Comparison of ENCODE assay signal across 11 cellular contexts in the genomic region with DNA sequence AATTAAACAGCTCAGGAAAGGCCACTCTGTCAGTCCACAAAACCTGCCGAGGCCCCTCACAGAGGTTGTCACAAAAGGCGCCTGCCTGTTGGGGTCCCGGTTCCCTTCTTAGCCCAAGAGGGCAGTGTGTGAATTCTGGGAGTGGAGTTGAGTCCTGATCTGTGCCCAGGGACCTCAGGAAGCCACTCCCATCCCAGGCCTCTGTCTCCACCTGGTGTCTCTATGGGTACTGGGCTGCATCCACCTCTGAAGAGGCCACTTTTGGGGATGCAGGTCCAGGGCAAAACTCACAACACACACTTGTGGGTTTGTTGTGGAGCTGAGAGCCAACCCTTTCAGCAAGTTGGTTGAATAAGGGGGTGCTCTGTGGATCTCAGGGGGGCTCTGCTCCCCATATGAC.
A peak's percentile ranks its signal among the peaks of the same experiment; 100 is the strongest.
DNase-seq lines count a peak whose midpoint lies in the region; ATAC-seq and TF ChIP-seq lines count a peak whose summit lies in the region.
"Had no signal": no experiment of that assay in that cellular context is flagged by ENCODE, and none has a peak within 500 bp of the region (broad histone marks: within the 10 kb centered on the region; RNA-seq: fewer than 3 reads in every experiment).

No MANE protein-coding gene starts in this region.

- no peak overlapping the region for H3K27ac Mint-ChIP-seq in WTC11
- H3K27ac Mint-ChIP-seq: stimulated activated naive B cell treated with anti-CD40 and anti-IgM and Interleukin-4, amounts not matched to agents 10 μg/mL and 1 μg/mL and 100 μg/mL, for 72 hours had no signal

- ATAC-seq in Right ventricle myocardium inferior (no peak), WTC11 (peak; percentile 87), upper lobe of left lung (ENCODE audit: low FRiP score in 2 of 2) (no peak)
- ATAC-seq: stimulated activated naive B cell treated with anti-CD40 and anti-IgM and Interleukin-4, amounts not matched to agents 10 μg/mL and 1 μg/mL and 100 μg/mL, for 72 hours had no signal

- DNase-seq in Right ventricle myocardium inferior (ENCODE audit: missing footprints) (peak; percentile 63), cardiac septum (ENCODE audit: low spot score) (no peak), WTC11 (ENCODE audit: low spot score) (peak; percentile 48), right atrium auricular region (ENCODE audit: low spot score) (no peak), upper lobe of left lung (no peak), kidney tubule cell (ENCODE audit: low spot score) (no peak), NCI-H2081 (lab: John Stamatoyannopoulos, UW) (no peak)
- no peak for DNase-seq in activated T-cell treated with anti-CD3 and anti-CD28 coated beads, Interleukin-2, amount 50 U/mL, for 1 hour
- DNase-seq: CD4-positive, CD25-positive, alpha-beta regulatory T cell; NCI-H2107; stimulated activated naive B cell treated with anti-CD40 and anti-IgM and Interleukin-4, amounts not matched to agents 10 μg/mL and 1 μg/mL and 100 μg/mL, for 72 hours had no signal

- no peaks in the 10 kb centered on the region for H3K36me3 ChIP-seq in right atrium auricular region
- peaks cover 0 to 5% (median 3%) of the 10 kb centered on the region in 4 donors for H3K36me3 ChIP-seq in upper lobe of left lung

- intact Hi-C loops in Right ventricle myocardium inferior (cut with DNase I): no loop called here
- intact Hi-C loops in cardiac septum (cut with DNase I): no loop called here

- WGBS in upper lobe of left lung, 2 donors: 64 to 74% methylated on average over 3 of the region's 3 CpGs

- no peaks in the 10 kb centered on the region for H3K27me3 Mint-ChIP-seq in WTC11 (ENCODE audit: low read depth)
- H3K27me3 Mint-ChIP-seq: CD4-positive, CD25-positive, alpha-beta regulatory T cell had no signal

- no peak for TF ChIP-seq POLR2A in upper lobe of left lung (IDR thresholded peaks at IDR 0.05)

- H3K9me3 Mint-ChIP-seq in WTC11: no peaks in the 10 kb centered on the region
- H3K9me3 Mint-ChIP-seq: CD4-positive, CD25-positive, alpha-beta regulatory T cell; stimulated activated naive B cell treated with anti-CD40 and anti-IgM and Interleukin-4, amounts not matched to agents 10 μg/mL and 1 μg/mL and 100 μg/mL, for 72 hours had no signal

- POLR2A ChIA-PET in WTC11 (lab: Charles Lee): no interaction called here

- TF ChIP-seq CTCF in WTC11 (IDR thresholded peaks at IDR 0.05) (no peak), right atrium auricular region (IDR thresholded peaks at IDR 0.05) (peak in 1 of 2 donors; percentile 39), upper lobe of left lung (IDR thresholded peaks at IDR 0.05) (peak in 1 of 6 experiments; percentile 7)

- H3K27me3 ChIP-seq in right atrium auricular region (no peaks in the 10 kb centered on the region), upper lobe of left lung (no peaks in the 10 kb centered on the region)

- H3K4me1 Mint-ChIP-seq in WTC11: peaks cover 15% of the 10 kb centered on the region
- H3K4me1 Mint-ChIP-seq: stimulated activated naive B cell treated with anti-CD40 and anti-IgM and Interleukin-4, amounts not matched to agents 10 μg/mL and 1 μg/mL and 100 μg/mL, for 72 hours had no signal

- H3K4me1 ChIP-seq in right atrium auricular region (peaks cover 0 to 74% of the 10 kb centered on the region in 2 donors), upper lobe of left lung (peaks cover 72 to 76% (median 74%) of the 10 kb centered on the region in 4 donors)

- TF ChIP-seq EP300 in upper lobe of left lung (IDR thresholded peaks at IDR 0.05): no peak

- CTCF ChIA-PET in WTC11 (lab: Charles Lee): interaction anchor here (1.0 to 4.8 kb wide), 9 partner anchors 11 to 197 kb away, joined by 3 to 58 read pairs (median 8); partner anchors contain the start of gene TOR2A

- H3K9me3 ChIP-seq in right atrium auricular region: no peaks in the 10 kb centered on the region
- H3K9me3 ChIP-seq in upper lobe of left lung: no peaks in the 10 kb centered on the region

- no peak overlapping the region for H3K4me3 Mint-ChIP-seq in WTC11
- H3K4me3 Mint-ChIP-seq: CD4-positive, CD25-positive, alpha-beta regulatory T cell; stimulated activated naive B cell treated with anti-CD40 and anti-IgM and Interleukin-4, amounts not matched to agents 10 μg/mL and 1 μg/mL and 100 μg/mL, for 72 hours had no signal

- H3K36me3 Mint-ChIP-seq in WTC11: no peaks in the 10 kb centered on the region
- H3K36me3 Mint-ChIP-seq: CD4-positive, CD25-positive, alpha-beta regulatory T cell; stimulated activated naive B cell treated with anti-CD40 and anti-IgM and Interleukin-4, amounts not matched to agents 10 μg/mL and 1 μg/mL and 100 μg/mL, for 72 hours had no signal

- H3K27ac ChIP-seq in right atrium auricular region (peak overlapping the region; percentile 51 to 53), upper lobe of left lung (peak overlapping the region; percentile 43 to 85 (median 64))

- H3K4me3 ChIP-seq in right atrium auricular region (no peak overlapping the region), upper lobe of left lung (no peak overlapping the region)

TF ChIP-seq in WTC11, 78 proteins besides CTCF, POLR2A, EP300 and RAD21:
- TF ChIP-seq, protein P1, sequence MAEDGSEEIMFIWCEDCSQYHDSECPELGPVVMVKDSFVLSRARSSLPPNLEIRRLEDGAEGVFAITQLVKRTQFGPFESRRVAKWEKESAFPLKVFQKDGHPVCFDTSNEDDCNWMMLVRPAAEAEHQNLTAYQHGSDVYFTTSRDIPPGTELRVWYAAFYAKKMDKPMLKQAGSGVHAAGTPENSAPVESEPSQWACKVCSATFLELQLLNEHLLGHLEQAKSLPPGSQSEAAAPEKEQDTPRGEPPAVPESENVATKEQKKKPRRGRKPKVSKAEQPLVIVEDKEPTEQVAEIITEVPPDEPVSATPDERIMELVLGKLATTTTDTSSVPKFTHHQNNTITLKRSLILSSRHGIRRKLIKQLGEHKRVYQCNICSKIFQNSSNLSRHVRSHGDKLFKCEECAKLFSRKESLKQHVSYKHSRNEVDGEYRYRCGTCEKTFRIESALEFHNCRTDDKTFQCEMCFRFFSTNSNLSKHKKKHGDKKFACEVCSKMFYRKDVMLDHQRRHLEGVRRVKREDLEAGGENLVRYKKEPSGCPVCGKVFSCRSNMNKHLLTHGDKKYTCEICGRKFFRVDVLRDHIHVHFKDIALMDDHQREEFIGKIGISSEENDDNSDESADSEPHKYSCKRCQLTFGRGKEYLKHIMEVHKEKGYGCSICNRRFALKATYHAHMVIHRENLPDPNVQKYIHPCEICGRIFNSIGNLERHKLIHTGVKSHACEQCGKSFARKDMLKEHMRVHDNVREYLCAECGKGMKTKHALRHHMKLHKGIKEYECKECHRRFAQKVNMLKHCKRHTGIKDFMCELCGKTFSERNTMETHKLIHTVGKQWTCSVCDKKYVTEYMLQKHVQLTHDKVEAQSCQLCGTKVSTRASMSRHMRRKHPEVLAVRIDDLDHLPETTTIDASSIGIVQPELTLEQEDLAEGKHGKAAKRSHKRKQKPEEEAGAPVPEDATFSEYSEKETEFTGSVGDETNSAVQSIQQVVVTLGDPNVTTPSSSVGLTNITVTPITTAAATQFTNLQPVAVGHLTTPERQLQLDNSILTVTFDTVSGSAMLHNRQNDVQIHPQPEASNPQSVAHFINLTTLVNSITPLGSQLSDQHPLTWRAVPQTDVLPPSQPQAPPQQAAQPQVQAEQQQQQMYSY (CRISPR knock-in tag; IDR thresholded peaks at IDR 0.05): 0 out of 2 replicates have a peak, but pooled peaks have one; percentile 14
- TF ChIP-seq ATF2 (CRISPR knock-in tag; IDR thresholded peaks at IDR 0.05; ENCODE audit: borderline replicate concordance, low read depth): no peak
- TF ChIP-seq EMX1 (CRISPR knock-in tag; IDR thresholded peaks at IDR 0.05): no peak

Comparison
In these comparisons a context has a peak if more than half of its experiments do, and no peak if none do; other contexts are left out.
1. DNase-seq: peak in Right ventricle myocardium inferior (single experiment) and WTC11 (single experiment); none in cardiac septum (single experiment), right atrium auricular region (single experiment), upper lobe of left lung (0 of 2), kidney tubule cell (single experiment), NCI-H2081 (0 of 2) and activated T-cell treated with anti-CD3 and anti-CD28 coated beads, Interleukin-2, amount 50 U/mL, for 1 hour (single experiment).